Comparison of ENCODE assay signal across 11 cellular contexts in the genomic region with DNA sequence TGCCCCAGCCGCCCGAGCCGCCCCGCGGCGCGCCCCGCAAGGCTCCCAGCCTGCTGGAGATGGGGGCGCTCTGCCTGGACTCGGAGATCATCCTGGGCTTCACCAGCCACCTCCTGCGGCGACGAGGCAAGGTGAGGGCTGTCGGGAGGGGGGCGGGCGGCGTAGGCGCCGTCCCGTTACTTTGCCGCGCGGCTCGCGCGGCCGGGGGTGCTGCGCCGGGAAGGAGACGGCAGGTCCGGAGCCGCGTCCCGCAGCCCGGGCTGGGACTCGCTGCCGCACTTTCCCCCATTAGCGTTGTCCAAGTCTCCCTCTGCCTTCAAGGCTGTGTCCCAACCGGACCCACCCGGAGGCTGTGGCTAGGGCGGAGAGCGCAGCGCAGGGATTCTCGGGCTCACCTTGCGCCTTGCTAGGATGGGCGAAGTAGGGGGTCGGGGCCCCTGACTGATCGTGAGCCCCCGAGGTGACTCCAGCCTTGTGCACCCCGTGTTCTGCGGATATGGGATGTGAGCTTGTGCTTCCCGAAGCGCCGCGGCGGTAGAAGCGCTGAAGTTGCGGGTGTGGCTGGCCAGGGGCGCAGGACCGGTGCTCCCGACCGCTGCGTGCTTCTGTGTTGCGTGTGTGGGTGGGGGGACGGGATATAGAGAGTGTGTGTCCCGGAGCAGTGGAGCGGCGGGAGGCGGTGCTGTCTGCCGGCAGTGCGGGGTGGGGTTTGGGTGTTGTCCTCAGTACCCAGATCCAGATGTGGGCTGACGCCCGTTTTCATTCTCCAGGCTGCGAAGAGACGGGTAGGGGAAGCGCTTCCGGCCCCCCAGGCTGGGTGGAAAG. TPM values are rescaled to one million over a fixed set of nuclear protein-coding genes. Genes with fewer than 3 reads are reported as not detected.
DNase-seq lines count a peak whose midpoint lies in the region; ATAC-seq and TF ChIP-seq lines count a peak whose summit lies in the region.
"Had no signal": no experiment of that assay in that cellular context is flagged by ENCODE, and none has a peak within 500 bp of the region (broad histone marks: within the 10 kb centered on the region; RNA-seq: fewer than 3 reads in every experiment).

No MANE protein-coding gene starts in this region.

- H3K4me1 Mint-ChIP-seq in T-cell = peaks cover 4 to 10% (median 7%) of the 10 kb centered on the region in 3 donors

- H3K9me2 ChIP-seq in Karpas-422 (replicated peaks; ENCODE audit: insufficient read depth, low read length) = no peaks in the 10 kb centered on the region

- TF ChIP-seq CTCF in brain microvascular endothelial cell (IDR thresholded peaks at IDR 0.05; ENCODE audit: low read depth, low read length, missing control alignments) = no peak

- no peaks in the 10 kb centered on the region for H3K36me3 Mint-ChIP-seq in T-cell

- no peak overlapping the region for H2AFZ ChIP-seq in Karpas-422 (ENCODE audit: low read length)

- H3K9me3 ChIP-seq in right cardiac atrium (ENCODE audit: control insufficient read depth, low read length) (no peaks in the 10 kb centered on the region), Karpas-422 (ENCODE audit: low read length) (no peaks in the 10 kb centered on the region)
- H3K9me3 ChIP-seq: prostate gland, thyroid gland had no signal

- no peak overlapping the region for H3K4me2 ChIP-seq in Karpas-422 (ENCODE audit: low read depth, low read length, poor library complexity, severe bottlenecking)

- no peak overlapping the region for H3K9ac ChIP-seq in Karpas-422 (ENCODE audit: low read length)

- H4K20me1 ChIP-seq in Karpas-422 (ENCODE audit: insufficient read depth, low read depth, low read length) = 0 out of 2 replicates have a peak, but pooled peaks cover 10% of the 10 kb centered on the region

- H3K27me3 Mint-ChIP-seq in T-cell = peaks cover 24 to 53% of the 10 kb centered on the region in 2 donors

- H3K4me1 ChIP-seq in right cardiac atrium (ENCODE audit: control insufficient read depth, insufficient read depth, low read length) = no peaks in the 10 kb centered on the region
- no peaks in the 10 kb centered on the region for H3K4me1 ChIP-seq in Karpas-422 (ENCODE audit: low read length)

- H3K27ac ChIP-seq in right cardiac atrium (ENCODE audit: low read length) (no peak overlapping the region), Karpas-422 (ENCODE audit: low read length) (no peak overlapping the region), brain microvascular endothelial cell (no peak overlapping the region)
- H3K27ac ChIP-seq: prostate gland, thyroid gland had no signal

- DNase-seq in NCI-H524 (lab: John Stamatoyannopoulos, UW) (peak; percentile 41 to 69), NCI-H524 treated with DMSO at 0.1 percent for 48 hours (lab: John Stamatoyannopoulos, UW) (no peak), T-cell (no peak), right cardiac atrium (peak; percentile 27 to 56 (median 52)), sciatic nerve (ENCODE audit: low spot score) (peak; percentile 55), Karpas-422 (no peak), brain microvascular endothelial cell (no peak)

- in situ Hi-C loops in brain microvascular endothelial cell (cut with HindIII; ENCODE audit: low pct_ligation_motif_present, low sequenced_read_pairs) = no loop called here

- CTCF ChIA-PET in T-cell (lab: Charles Lee) = interaction anchor here in 1 of 2 donors (0.6 kb wide), 1 partner anchor 440 kb away, joined by 3 read pairs; no protein-coding TSS in a partner anchor

- POLR2A ChIA-PET in T-cell (lab: Charles Lee) = no interaction called here

- 2% methylated on average over 77 of the region's 77 CpGs for WGBS in right cardiac atrium

- intact Hi-C loops in right cardiac atrium (cut with DNase I) = loop anchor here (2.0 to 10.0 kb wide), 8 partner anchors 88 to 508 kb away; no protein-coding TSS in a partner anchor
- intact Hi-C loops in sciatic nerve (cut with DNase I) = loop anchor here (2.0 to 5.0 kb wide), 2 partner anchors 428 to 506 kb away; no protein-coding TSS in a partner anchor

- peak overlapping the region; percentile 12 for H3K4me3 ChIP-seq in right cardiac atrium (ENCODE audit: low read length)
- H3K4me3 ChIP-seq in Karpas-422 (ENCODE audit: low read length) = no peak overlapping the region
- no peak overlapping the region for H3K4me3 ChIP-seq in brain microvascular endothelial cell (ENCODE audit: low read depth, low read length)

- H3K36me3 ChIP-seq in Karpas-422 (ENCODE audit: insufficient read depth, low read length) = no peaks in the 10 kb centered on the region
- H3K36me3 ChIP-seq in brain microvascular endothelial cell (replicated peaks) = no peaks in the 10 kb centered on the region
- H3K36me3 ChIP-seq: prostate gland, thyroid gland had no signal

- no peak overlapping the region for H3K27ac Mint-ChIP-seq in T-cell

- peak overlapping the region; percentile 28 to 67 (median 54) for H3K4me3 Mint-ChIP-seq in T-cell

- no peaks in the 10 kb centered on the region for H3K79me2 ChIP-seq in Karpas-422 (ENCODE audit: low read length)

- H3K27me3 ChIP-seq in right cardiac atrium (ENCODE audit: control insufficient read depth, insufficient read depth) (no peaks in the 10 kb centered on the region), Karpas-422 (ENCODE audit: low read length) (no peaks in the 10 kb centered on the region), brain microvascular endothelial cell (replicated peaks) (peaks cover 46% of the 10 kb centered on the region)

- no peaks in the 10 kb centered on the region for H3K9me3 Mint-ChIP-seq in T-cell

- ATAC-seq in T-cell (replicated peaks in 1 of 4) (no peak), right cardiac atrium (peak in 1 of 2 donors; percentile 12), sciatic nerve (no peak), HG02571 (IDR thresholded peaks at IDR 0.05; ENCODE audit: unreplicated experiment) (no peak)

RNA-seq across cellular contexts. Expression of a gene that starts 1.7 kb away (rescaled TPM):
- total RNA-seq in T-cell (1 to 10 TPM in 1 of 5 donors, under 1 TPM in 4; 0.07 to 1.6 (median 0.44) TPM), right cardiac atrium (10 to 100 TPM in 2 of 4 donors, 1 to 10 TPM in 2; 7.9 to 10.6 (median 9.9) TPM), sciatic nerve (10.4 TPM)
- 7.1 TPM for polyA plus RNA-seq in right cardiac atrium
- not detected in 2 replicates for total RNA-seq in Karpas-422 (2014; rRNA removed; shearing (Covaris generic); ENCODE audit: low replicate concordance)

RNA-seq across cellular contexts. Expression of a gene that starts 51.2 kb away (rescaled TPM):
- total RNA-seq in T-cell (under 1 TPM in 3 of 5 donors, not detected in 2; 0.26 to 0.57 (median 0.38) TPM), right cardiac atrium (100 to 1,000 TPM; 169 to 307 (median 208) TPM), sciatic nerve (4.6 TPM)
- 99.1 TPM for polyA plus RNA-seq in right cardiac atrium
- total RNA-seq in Karpas-422 (2014; rRNA removed; shearing (Covaris generic); ENCODE audit: low replicate concordance) = not detected in 2 replicates
- total RNA-seq: activated CD8-positive, alpha-beta memory T cell treated with anti-CD3 and anti-CD28 coated beads for 36 hours had no signal

Comparison
In these comparisons a context has a peak if more than half of its experiments do, and no peak if none do; other contexts are left out.
1. DNase-seq: peak in NCI-H524 (2 of 2), right cardiac atrium (3 of 3) and sciatic nerve (single experiment); none in NCI-H524 treated with DMSO at 0.1 percent for 48 hours (single experiment), T-cell (0 of 34), Karpas-422 (single experiment) and brain microvascular endothelial cell (single experiment).
2. RNA of a gene that starts 51.2 kb away (total RNA-seq): 169 to 307 TPM in right cardiac atrium; 4.6 TPM in sciatic nerve (single experiment), 0.26 to 0.57 TPM in T-cell and not detected in Karpas-422; every median in the first group is over 10 times any median in the second.